ENCODE assay signal across 8 cellular contexts in genomic region chr3:9397331-9397910, GRCh38. TPM values are rescaled to one million over a fixed set of nuclear protein-coding genes. Genes with fewer than 3 reads are reported as not detected.
DNase-seq lines count a peak whose midpoint lies in the region; TF ChIP-seq lines count a peak whose summit lies in the region.

Gene SETD5, plus strand, starts transcription at chr3:9397615. Its CDS starts 31,324 bp downstream, at chr3:9428939.

- in situ Hi-C loops in G401 (cut with HindIII; ENCODE audit: low sequenced_read_pairs): no loop called here
- in situ Hi-C loops in HAP-1 (cut with MboI; ENCODE audit: low sequenced_read_pairs): no loop called here

- H3K27me3 ChIP-seq in HAP-1 (ENCODE audit: low read depth) (no peaks in the 10 kb centered on the region), MG63 (no peaks in the 10 kb centered on the region), neural cell (ENCODE audit: insufficient read depth, low read depth, low read length) (no peaks in the 10 kb centered on the region), stomach (no peaks in the 10 kb centered on the region)

- H2AFZ ChIP-seq in neural cell (ENCODE audit: low read depth, low read length): no peak within 1 kb of the TSS

- 0 to 1% (median 0%) methylated on average over 27 to 49 of the region's 64 CpGs for WGBS in stomach, 5 donors

- H3K9me3 ChIP-seq in HAP-1: no peaks in the 10 kb centered on the region
- no peaks in the 10 kb centered on the region for H3K9me3 ChIP-seq in MG63
- no peaks in the 10 kb centered on the region for H3K9me3 ChIP-seq in neural cell (ENCODE audit: low read length)
- no peaks in the 10 kb centered on the region for H3K9me3 ChIP-seq in stomach

- peak within 1 kb of the TSS; percentile 97 for H3K9ac ChIP-seq in neural cell (ENCODE audit: low read length)

- H4K20me1 ChIP-seq in neural cell (ENCODE audit: insufficient read depth): peaks cover 17% of the 10 kb centered on the region

- H3K4me1 ChIP-seq in HAP-1 (peaks cover 32% of the 10 kb centered on the region), stomach (peaks cover 52 to 75% (median 67%) of the 10 kb centered on the region in 4 donors)

- no peaks in the 10 kb centered on the region for H3K9me2 ChIP-seq in neural cell (ENCODE audit: insufficient read depth, low read length)

- DNase-seq in G401 (ENCODE audit: low spot score) (peak; percentile 96), HAP-1 (ENCODE audit: low spot score in 2 of 2) (peak; percentile 92 to 98), MG63 (peak; percentile 94), SIG-M5 treated with dmso at 0.1 percent for 504 hours (lab: John Stamatoyannopoulos, UW; ENCODE audit: unreplicated experiment) (peak; percentile 93), activated gamma-delta T cell treated with Interleukin-2 at 50 U/mL for 16 hours (peak; percentile 99), fibroblast of villous mesenchyme (ENCODE audit: low read depth) (peak; percentile 98), stomach (peak; percentile 99)

- H3K79me2 ChIP-seq in neural cell (replicated peaks; ENCODE audit: insufficient read depth, low read length): peaks cover 85% of the 10 kb centered on the region

- TF ChIP-seq CTCF in fibroblast of villous mesenchyme (IDR thresholded peaks at IDR 0.05; ENCODE audit: insufficient read depth, low read depth, low read length): no peak
- TF ChIP-seq CTCF in neural cell (IDR thresholded peaks at IDR 0.05; ENCODE audit: poor library complexity, severe bottlenecking): no peak
- no peak for TF ChIP-seq CTCF in stomach (IDR thresholded peaks at IDR 0.05)

- H3K27ac ChIP-seq in neural cell (ENCODE audit: low read length) (peak within 1 kb of the TSS; percentile 94), stomach (peak within 1 kb of the TSS; percentile 93 to 100 (median 99))

- H3K4me2 ChIP-seq in neural cell (ENCODE audit: low read length): peak within 1 kb of the TSS; percentile 94

- H3K4me3 ChIP-seq in HAP-1 (peak within 1 kb of the TSS; percentile 80), MG63 (peak within 1 kb of the TSS; percentile 85), fibroblast of villous mesenchyme (ENCODE audit: low read depth, low read length) (peak within 1 kb of the TSS; percentile 99), neural cell (ENCODE audit: low read length) (peak within 1 kb of the TSS; percentile 86), stomach (peak within 1 kb of the TSS; percentile 65 to 97 (median 85))

- TF ChIP-seq EP300 in neural cell (conservative IDR thresholded peaks at IDR 0.05; ENCODE audit: poor library complexity, severe bottlenecking) (no peak), stomach (IDR thresholded peaks at IDR 0.05) (no peak)

- intact Hi-C loops in stomach (cut with DNase I; ENCODE audit: low total_unique reads): no loop called here

- H3K36me3 ChIP-seq in HAP-1 (replicated peaks): peaks cover 22% of the 10 kb centered on the region
- peaks cover 37% of the 10 kb centered on the region for H3K36me3 ChIP-seq in MG63
- H3K36me3 ChIP-seq in neural cell (ENCODE audit: insufficient read depth, low read length): peaks cover 8% of the 10 kb centered on the region
- H3K36me3 ChIP-seq in stomach: peaks cover 4 to 18% (median 14%) of the 10 kb centered on the region in 4 donors

- peaks cover 6% of the 10 kb centered on the region for H3F3A ChIP-seq in neural cell (ENCODE audit: insufficient read depth, low read length, poor library complexity, severe bottlenecking)

- peak in 2 of 4 donors; percentile 93 to 96 for TF ChIP-seq POLR2A in stomach (IDR thresholded peaks at IDR 0.05)

- no peak for TF ChIP-seq RAD21 in neural cell (conservative IDR thresholded peaks at IDR 0.05)

TF ChIP-seq in neural cell, 6 proteins besides CTCF, POLR2A, EP300 and RAD21:
- no peak for TF ChIP-seq MXI1 (conservative IDR thresholded peaks at IDR 0.05; ENCODE audit: poor library complexity, severe bottlenecking)
- TF ChIP-seq TAF1 (IDR thresholded peaks at IDR 0.05; ENCODE audit: low read depth): peak; percentile 97
- TF ChIP-seq POLR2AphosphoS5 (IDR thresholded peaks at IDR 0.05): peak; percentile 95
- TF ChIP-seq REST (IDR thresholded peaks at IDR 0.05; ENCODE audit: borderline replicate concordance): no peak
- no peak for TF ChIP-seq SMC3 (conservative IDR thresholded peaks at IDR 0.05; ENCODE audit: poor library complexity)
- TF ChIP-seq EZH2 (IDR thresholded peaks at IDR 0.05; ENCODE audit: borderline replicate concordance, insufficient read depth, low read length, poor library complexity, severe bottlenecking): no peak

RNA-seq across cellular contexts. Expression of gene SETD5, which starts in this region (rescaled TPM):
- total RNA-seq in G401 (2014; rRNA removed; shearing (Covaris generic)): 35.4 and 60.6 TPM in 2 replicates
- 18.4 and 33.9 TPM in 2 replicates for total RNA-seq in MG63 (2014; rRNA removed; shearing (Covaris generic); ENCODE audit: low replicate concordance)
- total RNA-seq in fibroblast of villous mesenchyme (117 and 140 TPM in 2 replicates), stomach (100 to 1,000 TPM in 4 of 5 donors, 10 to 100 TPM in 1; 79.4 to 431 (median 150) TPM)
- polyA plus RNA-seq in neural cell (33.6 and 38.0 TPM in 2 replicates), stomach (10 to 100 TPM; 11.2 to 16.3 (median 11.3) TPM)
- polyA minus RNA-seq in neural cell: 69.1 and 122 TPM in 2 replicates

Comparison
In these comparisons a context has a peak if more than half of its experiments do, and no peak if none do; other contexts are left out.
1. Peak in every context shown above with its lines: DNase-seq, H3K4me3 ChIP-seq and H3K27ac ChIP-seq.